In the genomic region with DNA sequence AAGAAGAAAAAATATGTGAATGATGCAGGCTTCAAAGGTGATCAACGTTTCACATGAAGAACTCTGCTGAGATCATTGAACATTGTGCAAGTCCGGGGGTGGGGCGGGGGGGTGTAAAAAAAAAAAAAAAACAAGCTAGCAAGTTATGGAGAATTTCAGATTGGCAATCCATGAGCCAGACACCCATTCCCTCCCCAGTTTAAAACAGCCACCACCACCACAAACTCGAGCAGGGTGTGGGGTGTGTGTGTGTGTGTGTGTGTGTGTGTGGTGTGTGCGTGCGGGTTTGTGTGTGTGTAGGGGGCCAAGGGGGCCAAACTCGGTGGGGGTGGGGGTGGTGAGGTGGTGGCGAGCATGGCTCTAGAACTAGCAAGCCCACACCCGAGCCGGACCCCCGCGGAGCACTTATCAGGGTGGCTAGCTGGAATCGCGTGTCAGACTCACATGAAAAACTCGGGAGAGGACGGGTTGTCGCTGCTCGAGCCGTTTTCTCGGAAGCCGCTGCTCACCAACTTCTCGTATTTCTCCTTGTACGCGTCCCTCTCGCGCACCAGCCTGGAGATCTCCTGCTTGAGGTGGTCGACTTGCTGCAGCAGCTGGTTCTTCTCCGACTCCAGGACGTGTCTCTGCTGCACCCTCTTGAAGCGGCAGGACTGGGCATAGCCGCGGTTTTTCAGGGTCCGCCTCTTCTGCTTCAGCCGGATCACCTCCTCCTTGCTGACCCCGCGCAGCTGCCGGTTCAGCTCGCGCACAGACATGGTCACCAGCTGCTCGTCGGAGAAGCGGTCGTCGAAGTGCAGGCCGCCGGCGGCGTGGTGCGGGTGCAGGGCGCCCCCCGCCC, we compare ENCODE assay signal across 7 cellular contexts. TPM values are rescaled to one million over a fixed set of nuclear protein-coding genes. Genes with fewer than 3 reads are reported as not detected.
DNase-seq lines count a peak whose midpoint lies in the region.

No MANE protein-coding gene starts in this region.

- DNase-seq in SHP77 treated with DMSO at 0.1 percent for 48 hours (lab: John Stamatoyannopoulos, UW), result peak; percentile 39
- DNase-seq in astrocyte of the hippocampus (ENCODE audit: low read depth, low spot score), result peak; percentile 73
- DNase-seq in retina, result peak; percentile 92
- DNase-seq in ACHN, result no peak
- no peak for DNase-seq in A172 (ENCODE audit: low spot score)

- WGBS in HUES64, result under 1% methylated on average over 50 of the region's 51 CpGs

- no peaks in the 10 kb centered on the region for H3K36me3 ChIP-seq in HUES64 (ENCODE audit: insufficient read depth, low read length)
- no peaks in the 10 kb centered on the region for H3K36me3 ChIP-seq in iPS-15b (ENCODE audit: control insufficient read depth, insufficient read depth, low read length)

- H3K9me3 ChIP-seq in HUES64 (ENCODE audit: insufficient read depth, low read depth, low read length) (no peaks in the 10 kb centered on the region), iPS-15b (ENCODE audit: control insufficient read depth, insufficient read depth, low read length) (no peaks in the 10 kb centered on the region)

- H3K27me3 ChIP-seq in HUES64 (ENCODE audit: insufficient read depth, low read length) (peaks cover 18% of the 10 kb centered on the region), iPS-15b (ENCODE audit: control insufficient read depth, insufficient read depth, low read length) (peaks cover 7% of the 10 kb centered on the region)

- in situ Hi-C loops in ACHN (cut with HindIII; ENCODE audit: low pct_ligation_motif_present, low pct_unique_long_range_greater_than_20kb, low sequenced_read_pairs), result no loop called here

- H3K27ac ChIP-seq in HUES64 (ENCODE audit: low read depth, low read length), result no peak overlapping the region; the same call in 1 of the 2 replicates

- H3K4me3 ChIP-seq in HUES64 (ENCODE audit: low read length) (peak overlapping the region; percentile 71), iPS-15b (ENCODE audit: low read depth, low read length) (peak overlapping the region; percentile 82)

- H3K4me1 ChIP-seq in HUES64 (ENCODE audit: insufficient read depth, low read length), result peaks cover 48% of the 10 kb centered on the region
- H3K4me1 ChIP-seq in iPS-15b (ENCODE audit: control insufficient read depth, insufficient read depth, low read length), result peaks cover 15% of the 10 kb centered on the region

- H3K9ac ChIP-seq in HUES64 (ENCODE audit: low read depth, low read length) (peak overlapping the region; percentile 41; the same call in 1 of the 2 replicates), iPS-15b (ENCODE audit: low read depth, low read length) (peak overlapping the region; percentile 37)

RNA-seq across cellular contexts. Expression of a gene that starts 2.0 kb away (rescaled TPM):
- polyA plus RNA-seq in HUES64 (2013, experiment 1 of 2), result 3.2 TPM
- 4.1 TPM for polyA plus RNA-seq in HUES64 (2013, experiment 2 of 2)
- total RNA-seq in A172 (2014; rRNA removed; shearing (Covaris generic)), result 0.12 TPM in 1 of 2 replicates, not detected in the other

Comparison
In these comparisons a context has a peak if more than half of its experiments do, and no peak if none do; other contexts are left out.
1. DNase-seq: peak in SHP77 treated with DMSO at 0.1 percent for 48 hours (single experiment), astrocyte of the hippocampus (single experiment) and retina (single experiment); none in ACHN (single experiment) and A172 (single experiment).